Comparison of ENCODE assay signal across 9 cellular contexts in genomic region chr17:81710514-81711308, GRCh38. TPM values are rescaled to one million over a fixed set of nuclear protein-coding genes. Genes with fewer than 3 reads are reported as not detected.
DNase-seq lines count a peak whose midpoint lies in the region; ATAC-seq, FAIRE-seq and TF ChIP-seq lines count a peak whose summit lies in the region.
"Had no signal": no experiment of that assay in that cellular context is flagged by ENCODE, and none has a peak within 500 bp of the region (broad histone marks: within the 10 kb centered on the region; RNA-seq: fewer than 3 reads in every experiment).

No MANE protein-coding gene starts in this region.

- no peaks in the 10 kb centered on the region for H3K9me3 ChIP-seq in CD4-positive, alpha-beta memory T cell (ENCODE audit: control insufficient read depth in 1 of 2, low read length in 2 of 2)
- H3K9me3 ChIP-seq in HUES48 (ENCODE audit: control insufficient read depth, insufficient read depth, low read length) (no peaks in the 10 kb centered on the region), right cardiac atrium (ENCODE audit: control insufficient read depth, low read length) (no peaks in the 10 kb centered on the region)

- H3K36me3 ChIP-seq in CD4-positive, alpha-beta memory T cell (ENCODE audit: insufficient read depth, low read length), result no peaks in the 10 kb centered on the region
- H3K36me3 ChIP-seq in HUES48 (ENCODE audit: control insufficient read depth, insufficient read depth, low read length), result peaks cover 44% of the 10 kb centered on the region

- FAIRE-seq in RCC 7860 (lab: Jason Lieb, UNC), result no peak

- TF ChIP-seq CTCF in WTC11 (IDR thresholded peaks at IDR 0.05), result no peak

- 8% methylated on average over 29 of the region's 29 CpGs for WGBS in right cardiac atrium

- peak; percentile 1 for ATAC-seq in WTC11
- ATAC-seq in right cardiac atrium, result peak in 1 of 2 donors; percentile 5
- no peak for ATAC-seq in stimulated activated naive CD8-positive, alpha-beta T cell treated with anti-CD3 and anti-CD28 coated beads, Interleukin-15, amount 100 ng/mL, for 72 hours

- peak overlapping the region; percentile 54 to 80 (median 74) for H3K4me3 Mint-ChIP-seq in CD4-positive, alpha-beta memory T cell
- peak overlapping the region; percentile 79 for H3K4me3 Mint-ChIP-seq in WTC11
- H3K4me3 Mint-ChIP-seq in stimulated activated naive CD8-positive, alpha-beta T cell treated with anti-CD3 and anti-CD28 coated beads, Interleukin-15, amount 100 ng/mL, for 72 hours, result peak overlapping the region; percentile 81 to 88

- H3K9me3 Mint-ChIP-seq in CD4-positive, alpha-beta memory T cell, result no peaks in the 10 kb centered on the region
- H3K9me3 Mint-ChIP-seq in WTC11, result no peaks in the 10 kb centered on the region
- no peaks in the 10 kb centered on the region for H3K9me3 Mint-ChIP-seq in stimulated activated naive CD8-positive, alpha-beta T cell treated with anti-CD3 and anti-CD28 coated beads, Interleukin-15, amount 100 ng/mL, for 72 hours

- no peak overlapping the region for H3K27ac ChIP-seq in CD4-positive, alpha-beta memory T cell (ENCODE audit: low read depth, low read length)
- H3K27ac ChIP-seq in HUES48 (ENCODE audit: low read depth, low read length), result peak overlapping the region; percentile 59
- no peak overlapping the region for H3K27ac ChIP-seq in right cardiac atrium (ENCODE audit: low read length)

- peaks cover 28% of the 10 kb centered on the region for H3K4me1 ChIP-seq in CD4-positive, alpha-beta memory T cell (ENCODE audit: insufficient read depth, low read length)
- H3K4me1 ChIP-seq in HUES48 (ENCODE audit: control insufficient read depth, insufficient read depth, low read length) (peaks cover 20% of the 10 kb centered on the region), right cardiac atrium (ENCODE audit: control insufficient read depth, insufficient read depth, low read length) (peaks cover 8% of the 10 kb centered on the region)

- POLR2A ChIA-PET in CD4-positive, alpha-beta memory T cell (lab: Charles Lee; ENCODE audit: partially characterized antibody), result interaction anchor here (0.8 to 1.7 kb wide), 6 partner anchors 8 to 158 kb away, joined by 3 to 13 read pairs (median 4); partner anchors contain the start of genes ARL16, HGS, MCRIP1 and MRPL12
- POLR2A ChIA-PET in WTC11 (lab: Charles Lee), result interaction anchor here (0.6 to 2.3 kb wide), 5 partner anchors 8 to 619 kb away, joined by 3 to 11 read pairs (median 5); partner anchors contain the start of gene MRPL12

- no peaks in the 10 kb centered on the region for H3K27me3 ChIP-seq in CD4-positive, alpha-beta memory T cell (ENCODE audit: insufficient read depth, low read length)
- H3K27me3 ChIP-seq in HUES48 (ENCODE audit: control insufficient read depth, insufficient read depth, low read length), result no peaks in the 10 kb centered on the region
- no peaks in the 10 kb centered on the region for H3K27me3 ChIP-seq in right cardiac atrium (ENCODE audit: control insufficient read depth, insufficient read depth)

- intact Hi-C loops in CD4-positive, alpha-beta memory T cell (cut with micrococcal nuclease), result no loop called here
- intact Hi-C loops in right cardiac atrium (cut with DNase I), result no loop called here

- peak overlapping the region; percentile 2 to 5 for H3K4me3 ChIP-seq in CD4-positive, alpha-beta memory T cell (ENCODE audit: low read length in 2 of 2)
- H3K4me3 ChIP-seq in HUES48 (ENCODE audit: low read depth, low read length) (peak overlapping the region; percentile 80), right cardiac atrium (ENCODE audit: low read length) (no peak overlapping the region)

- H3K27ac Mint-ChIP-seq in CD4-positive, alpha-beta memory T cell, result peak overlapping the region in 6 of 7 donors; percentile 35 to 87 (median 68)
- H3K27ac Mint-ChIP-seq in WTC11, result peak overlapping the region; percentile 68; the same call in 1 of the 2 replicates
- peak overlapping the region in 1 of 2 donors; percentile 63 for H3K27ac Mint-ChIP-seq in stimulated activated naive CD8-positive, alpha-beta T cell treated with anti-CD3 and anti-CD28 coated beads, Interleukin-15, amount 100 ng/mL, for 72 hours

- CTCF ChIA-PET in CD4-positive, alpha-beta memory T cell (lab: Charles Lee; ENCODE audit: partially characterized antibody), result no interaction called here
- CTCF ChIA-PET in WTC11 (lab: Charles Lee), result interaction anchor here (0.7 to 2.1 kb wide), 9 partner anchors 9 to 159 kb away, joined by 3 to 8 read pairs (median 4); partner anchors contain the start of gene P4HB

- H3K9ac ChIP-seq in HUES48 (ENCODE audit: low read depth, low read length), result no peak overlapping the region

- no peaks in the 10 kb centered on the region for H3K27me3 Mint-ChIP-seq in CD4-positive, alpha-beta memory T cell
- peaks cover 2% of the 10 kb centered on the region; the same call in 1 of the 2 replicates for H3K27me3 Mint-ChIP-seq in WTC11 (ENCODE audit: low read depth)
- H3K27me3 Mint-ChIP-seq in stimulated activated naive CD8-positive, alpha-beta T cell treated with anti-CD3 and anti-CD28 coated beads, Interleukin-15, amount 100 ng/mL, for 72 hours, result no peaks in the 10 kb centered on the region

- DNase-seq in CD4-positive, alpha-beta memory T cell, result no peak
- DNase-seq in WTC11 (ENCODE audit: low spot score) (no peak), right cardiac atrium (peak in 2 of 3 donors; percentile 51 to 53), inferior parietal cortex (ENCODE audit: extremely low spot score) (no peak), RCC 7860 (ENCODE audit: low spot score) (no peak), NCI-H1048 (lab: John Stamatoyannopoulos, UW) (no peak)
- DNase-seq in stimulated activated naive CD8-positive, alpha-beta T cell treated with anti-CD3 and anti-CD28 coated beads, Interleukin-15, amount 100 ng/mL, for 72 hours, result peak in 1 of 2 donors; percentile 28
- DNase-seq: left cardiac atrium had no signal

- H3K36me3 Mint-ChIP-seq in CD4-positive, alpha-beta memory T cell, result peaks cover 3 to 14% of the 10 kb centered on the region in 2 donors
- peaks cover 13% of the 10 kb centered on the region for H3K36me3 Mint-ChIP-seq in WTC11

- peaks cover 6 to 29% (median 17%) of the 10 kb centered on the region in 4 donors for H3K4me1 Mint-ChIP-seq in CD4-positive, alpha-beta memory T cell
- H3K4me1 Mint-ChIP-seq in WTC11, result peaks cover 24% of the 10 kb centered on the region
- H3K4me1 Mint-ChIP-seq in stimulated activated naive CD8-positive, alpha-beta T cell treated with anti-CD3 and anti-CD28 coated beads, Interleukin-15, amount 100 ng/mL, for 72 hours, result peaks cover 62% of the 10 kb centered on the region

TF ChIP-seq in WTC11, 78 proteins besides CTCF, POLR2A, EP300 and RAD21 (continues in another document):
- no peak for TF ChIP-seq FOXJ3 (CRISPR knock-in tag; IDR thresholded peaks at IDR 0.05; ENCODE audit: borderline replicate concordance)
- TF ChIP-seq CREM (CRISPR knock-in tag; IDR thresholded peaks at IDR 0.05), result peak; percentile 26; the same call in 1 of the 2 replicates
- no peak for TF ChIP-seq ZNF138 (CRISPR knock-in tag; conservative IDR thresholded peaks at IDR 0.05)
- TF ChIP-seq ESRRA (CRISPR knock-in tag; IDR thresholded peaks at IDR 0.05; ENCODE audit: borderline replicate concordance), result peak; percentile 66; the same call in 1 of the 2 replicates
- no peak for TF ChIP-seq ATF2 (CRISPR knock-in tag; IDR thresholded peaks at IDR 0.05; ENCODE audit: borderline replicate concordance, low read depth)
- peak; percentile 90; the same call in 1 of the 2 replicates for TF ChIP-seq ETV6 (CRISPR knock-in tag; IDR thresholded peaks at IDR 0.05)
- TF ChIP-seq ZNF263 (CRISPR knock-in tag; IDR thresholded peaks at IDR 0.05; ENCODE audit: low read depth), result no peak
- TF ChIP-seq TEAD1 (CRISPR knock-in tag; IDR thresholded peaks at IDR 0.05), result 0 out of 2 replicates have a peak, but pooled peaks have one; percentile 44
- TF ChIP-seq ZNF423 (CRISPR knock-in tag; IDR thresholded peaks at IDR 0.05), result peak; percentile 60; the same call in 1 of the 2 replicates
- TF ChIP-seq PRRX2 (CRISPR knock-in tag; IDR thresholded peaks at IDR 0.05), result peak; percentile 72; the same call in 1 of the 2 replicates

RNA-seq across cellular contexts. Expression of gene SLC25A10, which starts 1.4 kb away (rescaled TPM):
- total RNA-seq in CD4-positive, alpha-beta memory T cell, result 1 to 10 TPM; 4.0 to 5.0 TPM
- polyA plus RNA-seq in CD4-positive, alpha-beta memory T cell, result 1 to 10 TPM; 3.2 to 5.2 TPM
- 34.0 to 38.7 TPM (median 37.9 TPM) in 3 replicates for total RNA-seq in WTC11 (2021)
- 10 to 100 TPM in 1 of 4 donors, 1 to 10 TPM in 3; 5.9 to 11.4 (median 9.6) TPM for total RNA-seq in right cardiac atrium
- 18.6 TPM for polyA plus RNA-seq in right cardiac atrium

RNA-seq across cellular contexts. Expression of gene MRPL12, which starts 7.5 kb away (rescaled TPM):
- 10 to 100 TPM; 21.9 to 25.6 TPM for total RNA-seq in CD4-positive, alpha-beta memory T cell
- 10 to 100 TPM; 42.5 to 47.5 TPM for polyA plus RNA-seq in CD4-positive, alpha-beta memory T cell
- total RNA-seq in WTC11 (2021) (134 to 139 TPM (median 136 TPM) in 3 replicates), right cardiac atrium (100 to 1,000 TPM in 3 of 4 donors, 10 to 100 TPM in 1; 83.3 to 142 (median 112) TPM)
- polyA plus RNA-seq in right cardiac atrium, result 310 TPM

RNA-seq across cellular contexts. Expression of gene HGS, which starts 26.9 kb away (rescaled TPM):
- total RNA-seq in CD4-positive, alpha-beta memory T cell, result 100 to 1,000 TPM; 182 to 206 TPM
- polyA plus RNA-seq in CD4-positive, alpha-beta memory T cell, result 10 to 100 TPM; 18.9 to 46.4 TPM
- total RNA-seq in WTC11 (2021) (83.7 to 113 TPM (median 90.8 TPM) in 3 replicates), right cardiac atrium (10 to 100 TPM; 42.1 to 50.3 (median 47.9) TPM)
- 48.6 TPM for polyA plus RNA-seq in right cardiac atrium

RNA-seq across cellular contexts. Expression of gene ARL16, which starts 27.1 kb away (rescaled TPM):
- total RNA-seq in CD4-positive, alpha-beta memory T cell, result 10 to 100 TPM; 25.9 to 27.7 TPM
- polyA plus RNA-seq in CD4-positive, alpha-beta memory T cell, result 10 to 100 TPM; 25.3 to 45.5 TPM
- total RNA-seq in WTC11 (2021) (44.7 to 46.7 TPM (median 45.4 TPM) in 3 replicates), right cardiac atrium (10 to 100 TPM; 13.2 to 24.4 (median 16.8) TPM)
- polyA plus RNA-seq in right cardiac atrium, result 20.9 TPM

RNA-seq across cellular contexts. Expression of gene CCDC137, which starts 44.2 kb away (rescaled TPM):
- total RNA-seq in CD4-positive, alpha-beta memory T cell, result 10 to 100 TPM; 28.0 to 29.3 TPM
- polyA plus RNA-seq in CD4-positive, alpha-beta memory T cell, result 10 to 100 TPM in 1 of 2 donors, 1 to 10 TPM in 1; 5.3 to 17.0 TPM
- total RNA-seq in WTC11 (2021) (34.3 to 36.8 TPM (median 35.2 TPM) in 3 replicates), right cardiac atrium (1 to 10 TPM; 5.0 to 7.8 (median 6.7) TPM)
- 10.9 TPM for polyA plus RNA-seq in right cardiac atrium

Comparison
In these comparisons a context has a peak if more than half of its experiments do, and no peak if none do; other contexts are left out.
1. DNase-seq: peak in right cardiac atrium (2 of 3); none in CD4-positive, alpha-beta memory T cell (0 of 5), WTC11 (single experiment), inferior parietal cortex (single experiment), RCC 7860 (single experiment) and NCI-H1048 (single experiment).
2. Peak in every context shown above with its lines, with median percentiles within 50 percentile points of each other: H3K4me3 Mint-ChIP-seq.